Comparison of ENCODE assay signal across 23 cellular contexts in the genomic region with DNA sequence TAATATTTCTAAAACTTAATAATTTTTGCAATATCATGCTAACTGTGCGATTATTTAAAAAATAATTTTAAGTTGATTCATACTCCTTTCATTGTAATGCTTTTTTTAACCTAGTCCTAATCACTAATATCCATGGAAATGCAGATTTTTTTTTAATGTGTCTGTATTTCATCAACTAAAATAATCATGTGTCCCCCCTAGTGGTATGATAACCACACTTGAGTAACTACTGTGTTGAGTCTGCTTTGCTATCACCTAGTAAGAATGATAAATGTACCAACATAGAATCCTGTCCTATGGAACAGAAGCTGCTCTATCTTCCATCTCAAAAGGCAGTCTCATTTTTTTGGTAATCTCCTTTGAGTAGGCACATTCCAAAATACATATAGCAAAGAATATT.
"Had no signal": no experiment of that assay in that cellular context is flagged by ENCODE, and none has a peak within 500 bp of the region (broad histone marks: within the 10 kb centered on the region; RNA-seq: fewer than 3 reads in every experiment).

No MANE protein-coding gene starts in this region.

- H3K9me3 ChIP-seq: mucosa of descending colon, ovary, psoas muscle, right lobe of liver, tibial nerve had no signal

- FAIRE-seq: small intestine had no signal

- H3K4me1 ChIP-seq: neural progenitor cell, psoas muscle, right lobe of liver, tibial nerve had no signal

- DNase-seq: activated CD4-positive, alpha-beta T cell treated with anti-CD3 and anti-CD28 coated beads, Interleukin-2, amount 10 ng/mL, durations not matched to agents 24 days and 14 days; activated CD8-positive, alpha-beta T cell treated with anti-CD3 and anti-CD28 coated beads for 36 hours; activated naive CD4-positive, alpha-beta T cell treated with anti-CD3 and anti-CD28 coated beads for 36 hours; activated naive CD8-positive, alpha-beta T cell treated with anti-CD3 and anti-CD28 coated beads, Interleukin-2, amount 50 U/mL, for 24 hours; activated T-cell treated with anti-CD3 and anti-CD28 coated beads, Interleukin-2, amount 50 U/mL, for 24 hours; aorta; brain microvascular endothelial cell; cortex of kidney; mesenchymal stem cell; mucosa of descending colon; naive B cell; ovary; psoas muscle; right lobe of liver; small intestine; stimulated activated CD4-positive, alpha-beta T cell treated with anti-CD3 and anti-CD28 coated beads, Interleukin-15, amount 100 ng/mL, for 24 hours; stimulated activated CD4-positive, alpha-beta T cell treated with anti-CD3 and anti-CD28 coated beads, Interleukin-2, amount 100 ng/mL, for 48 hours; T1000 had no signal

- H3K4me3 ChIP-seq: hepatocyte, mucosa of descending colon, neural progenitor cell, ovary, psoas muscle, right lobe of liver, tibial nerve had no signal

- H3K9me3 Mint-ChIP-seq: activated CD4-positive, alpha-beta T cell treated with anti-CD3 and anti-CD28 coated beads, Interleukin-2, amount 10 ng/mL, durations not matched to agents 24 days and 14 days; activated CD8-positive, alpha-beta T cell treated with anti-CD3 and anti-CD28 coated beads for 36 hours; activated naive CD4-positive, alpha-beta T cell treated with anti-CD3 and anti-CD28 coated beads for 36 hours; activated naive CD8-positive, alpha-beta T cell treated with anti-CD3 and anti-CD28 coated beads, Interleukin-2, amount 50 U/mL, for 24 hours; activated T-cell treated with anti-CD3 and anti-CD28 coated beads, Interleukin-2, amount 50 U/mL, for 24 hours; central memory CD8-positive, alpha-beta T cell; naive B cell; neural progenitor cell; stimulated activated naive CD8-positive, alpha-beta T cell treated with anti-CD3 and anti-CD28 coated beads, Interleukin-15, Interleukin-2, amounts not matched to agents 100 ng/mL and 50 ng/mL, for 24 hours had no signal

- H3K36me3 ChIP-seq: brain microvascular endothelial cell, neural progenitor cell, ovary, right lobe of liver, tibial nerve had no signal

- H3K27me3 ChIP-seq: brain microvascular endothelial cell, hepatocyte, neural progenitor cell, ovary, right lobe of liver, tibial nerve had no signal

- H3K27me3 Mint-ChIP-seq: activated CD8-positive, alpha-beta T cell treated with anti-CD3 and anti-CD28 coated beads for 36 hours; activated naive CD8-positive, alpha-beta T cell treated with anti-CD3 and anti-CD28 coated beads, Interleukin-2, amount 50 U/mL, for 24 hours; activated T-cell treated with anti-CD3 and anti-CD28 coated beads, Interleukin-2, amount 50 U/mL, for 24 hours; central memory CD8-positive, alpha-beta T cell; naive B cell; stimulated activated naive CD8-positive, alpha-beta T cell treated with anti-CD3 and anti-CD28 coated beads, Interleukin-15, Interleukin-2, amounts not matched to agents 100 ng/mL and 50 ng/mL, for 24 hours had no signal

- H3K9ac ChIP-seq: neural progenitor cell had no signal

- H3K27ac Mint-ChIP-seq: activated CD4-positive, alpha-beta T cell treated with anti-CD3 and anti-CD28 coated beads, Interleukin-2, amount 10 ng/mL, durations not matched to agents 24 days and 14 days; activated CD8-positive, alpha-beta T cell treated with anti-CD3 and anti-CD28 coated beads for 36 hours; activated naive CD4-positive, alpha-beta T cell treated with anti-CD3 and anti-CD28 coated beads for 36 hours; activated naive CD8-positive, alpha-beta T cell treated with anti-CD3 and anti-CD28 coated beads, Interleukin-2, amount 50 U/mL, for 24 hours; activated T-cell treated with anti-CD3 and anti-CD28 coated beads, Interleukin-2, amount 50 U/mL, for 24 hours; naive B cell; neural progenitor cell; stimulated activated naive CD8-positive, alpha-beta T cell treated with anti-CD3 and anti-CD28 coated beads, Interleukin-15, Interleukin-2, amounts not matched to agents 100 ng/mL and 50 ng/mL, for 24 hours had no signal

- H3K4me3 Mint-ChIP-seq: activated CD4-positive, alpha-beta T cell treated with anti-CD3 and anti-CD28 coated beads, Interleukin-2, amount 10 ng/mL, durations not matched to agents 24 days and 14 days; activated CD8-positive, alpha-beta T cell treated with anti-CD3 and anti-CD28 coated beads for 36 hours; activated naive CD4-positive, alpha-beta T cell treated with anti-CD3 and anti-CD28 coated beads for 36 hours; activated naive CD8-positive, alpha-beta T cell treated with anti-CD3 and anti-CD28 coated beads, Interleukin-2, amount 50 U/mL, for 24 hours; activated T-cell treated with anti-CD3 and anti-CD28 coated beads, Interleukin-2, amount 50 U/mL, for 24 hours; central memory CD8-positive, alpha-beta T cell; naive B cell; neural progenitor cell; stimulated activated naive CD8-positive, alpha-beta T cell treated with anti-CD3 and anti-CD28 coated beads, Interleukin-15, Interleukin-2, amounts not matched to agents 100 ng/mL and 50 ng/mL, for 24 hours had no signal

- H3K79me2 ChIP-seq: hepatocyte had no signal

- ATAC-seq: activated CD8-positive, alpha-beta T cell treated with anti-CD3 and anti-CD28 coated beads for 36 hours; activated naive CD8-positive, alpha-beta T cell treated with anti-CD3 and anti-CD28 coated beads, Interleukin-2, amount 50 U/mL, for 24 hours; mucosa of descending colon; psoas muscle; right lobe of liver had no signal

- H2AFZ ChIP-seq: hepatocyte, neural progenitor cell had no signal

- H3K4me2 ChIP-seq: hepatocyte, neural progenitor cell had no signal

- H3K36me3 Mint-ChIP-seq: naive B cell, neural progenitor cell had no signal

- H3K27ac ChIP-seq: brain microvascular endothelial cell, hepatocyte, neural progenitor cell, ovary, psoas muscle, right lobe of liver, tibial nerve had no signal

- H3K4me1 Mint-ChIP-seq: activated CD4-positive, alpha-beta T cell treated with anti-CD3 and anti-CD28 coated beads, Interleukin-2, amount 10 ng/mL, durations not matched to agents 24 days and 14 days; activated naive CD8-positive, alpha-beta T cell treated with anti-CD3 and anti-CD28 coated beads, Interleukin-2, amount 50 U/mL, for 24 hours; central memory CD8-positive, alpha-beta T cell; naive B cell; neural progenitor cell had no signal
